In the genomic region with DNA sequence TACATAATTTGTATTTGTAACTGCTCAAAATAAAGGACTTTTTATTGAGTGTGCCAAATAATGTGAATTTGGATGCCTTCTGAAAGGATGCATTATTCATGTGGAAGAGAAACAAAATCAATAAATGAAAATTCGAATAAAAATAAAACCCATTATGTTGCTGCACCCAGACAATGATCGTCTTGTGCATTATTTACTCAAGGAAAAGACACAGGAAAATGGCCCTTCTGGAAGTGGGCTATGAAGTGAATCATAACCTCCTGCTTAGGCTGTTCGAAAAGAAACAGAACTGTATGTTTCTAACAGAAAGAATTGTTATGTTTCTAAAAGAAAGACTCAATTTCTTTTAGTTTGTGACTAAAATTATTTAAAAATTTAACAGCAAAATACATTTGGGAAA, we compare ENCODE assay signal across 19 cellular contexts.
A peak's percentile ranks its signal among the peaks of the same experiment; 100 is the strongest.
DNase-seq lines count a peak whose midpoint lies in the region; ATAC-seq, FAIRE-seq and TF ChIP-seq lines count a peak whose summit lies in the region.
"Had no signal": no experiment of that assay in that cellular context is flagged by ENCODE, and none has a peak within 500 bp of the region (broad histone marks: within the 10 kb centered on the region; RNA-seq: fewer than 3 reads in every experiment).

No MANE protein-coding gene starts in this region.

- TF ChIP-seq CTCF in A673 (conservative IDR thresholded peaks at IDR 0.05; ENCODE audit: low read depth, low read length): no peak
- TF ChIP-seq CTCF in kidney (IDR thresholded peaks at IDR 0.05; ENCODE audit: borderline replicate concordance, extremely low read depth, insufficient read depth): no peak

- DNase-seq in NCI-H146 (lab: John Stamatoyannopoulos, UW) (peak; percentile 51), NCI-H446 (lab: John Stamatoyannopoulos, UW) (peak; percentile 97 to 100), SK-MEL-5 (ENCODE audit: low read depth, low spot score) (peak; percentile 17), glomerular endothelial cell (ENCODE audit: extremely low read depth, low read depth, low spot score) (peak; percentile 10), A673 (ENCODE audit: low spot score) (no peak), kidney (no peak)
- DNase-seq: AML-193; CD4-positive, alpha-beta T cell; DMS153; DMS79; GF-D8; GOT3; H7; HFFc6 had no signal

- H3K9me3 ChIP-seq in A673 (ENCODE audit: low read depth, low read length, poor library complexity, severe bottlenecking) (no peaks in the 10 kb centered on the region), kidney (ENCODE audit: control insufficient read depth in 1 of 2, low read length in 2 of 2) (no peaks in the 10 kb centered on the region)

- H3K36me3 ChIP-seq in A673 (ENCODE audit: insufficient read depth, low read length, poor library complexity, severe bottlenecking): no peaks in the 10 kb centered on the region
- H3K36me3 ChIP-seq in kidney (ENCODE audit: control insufficient read depth in 1 of 2, insufficient read depth in 2 of 2, low read length in 2 of 2): no peaks in the 10 kb centered on the region

- ATAC-seq in SK-N-SH treated with all-trans-retinoic acid at 6 μM for 48 hours: no peak
- ATAC-seq: HCT116 had no signal

- POLR2A ChIA-PET in A673 (lab: Charles Lee; ENCODE audit: low non-redundant PET): no interaction called here

- H3K27me3 ChIP-seq in A673 (replicated peaks; ENCODE audit: insufficient read depth, low read depth, low read length, poor library complexity): no peaks in the 10 kb centered on the region

- H3K9ac ChIP-seq in kidney (ENCODE audit: low read length in 2 of 2): no peak overlapping the region

- H3K27ac ChIP-seq in A673 (ENCODE audit: low read depth, low read length, poor library complexity, severe bottlenecking): no peak overlapping the region
- H3K27ac ChIP-seq in kidney (ENCODE audit: low read depth in 2 of 2, low read length in 2 of 2): no peak overlapping the region
- H3K27ac ChIP-seq: C4-2B, HL-60 had no signal

- H3K4me3 ChIP-seq in A673 (ENCODE audit: low read depth, low read length, poor library complexity, severe bottlenecking): no peak overlapping the region
- H3K4me3 ChIP-seq in kidney (ENCODE audit: low read length in 2 of 2): no peak overlapping the region

- no peak for FAIRE-seq in kidney (lab: Jason Lieb, UNC)
- FAIRE-seq: A204.1 had no signal

- no TSS peak for BruUV-seq in A673 (replicated peaks; lab: Mats Ljungman, UMichigan)

- in situ Hi-C loops in SK-MEL-5 (cut with HindIII; ENCODE audit: low pct_unique_long_range_greater_than_20kb, low sequenced_read_pairs): no loop called here

- intact Hi-C loops in A673 (cut with micrococcal nuclease; ENCODE audit: unreplicated experiment) (no loop called here), kidney (cut with DNase I) (no loop called here)

- CTCF ChIA-PET in A673 (lab: Charles Lee): no interaction called here

- H3K4me1 ChIP-seq in A673 (ENCODE audit: insufficient read depth, low read length, poor library complexity, severe bottlenecking) (peaks cover 25% of the 10 kb centered on the region), kidney (ENCODE audit: control insufficient read depth in 1 of 2, insufficient read depth in 1 of 2, low read depth in 1 of 2, low read length in 2 of 2) (no peaks in the 10 kb centered on the region)

TF ChIP-seq in SK-N-SH treated with all-trans-retinoic acid at 6 μM for 48 hours, 23 proteins besides CTCF, POLR2A, EP300 and RAD21:
- TF ChIP-seq CSDC2 (CRISPR knock-in tag; IDR thresholded peaks at IDR 0.05) (no peak), PATZ1 (CRISPR knock-in tag; IDR thresholded peaks at IDR 0.05; ENCODE audit: borderline replicate concordance) (no peak), SNAI2 (CRISPR knock-in tag; IDR thresholded peaks at IDR 0.05) (no peak)

Comparison
In these comparisons a context has a peak if more than half of its experiments do, and no peak if none do; other contexts are left out.
1. DNase-seq: peak in NCI-H146 (single experiment), NCI-H446 (2 of 2), SK-MEL-5 (single experiment) and glomerular endothelial cell (single experiment); none in A673 (single experiment) and kidney (single experiment).